ENCODE assay signal across 19 cellular contexts in genomic region chr10:20313665-20314064, GRCh38.
"Had no signal": no experiment of that assay in that cellular context is flagged by ENCODE, and none has a peak within 500 bp of the region (broad histone marks: within the 10 kb centered on the region; RNA-seq: fewer than 3 reads in every experiment).

No MANE protein-coding gene starts in this region.

- H3K9me3 ChIP-seq: prostate gland, right atrium auricular region, thyroid gland, vagina had no signal

- H3K4me3 ChIP-seq: lung, mucosa of descending colon, neural progenitor cell, prostate gland, right atrium auricular region, sigmoid colon, thyroid gland, vagina had no signal

- H3K36me3 ChIP-seq: neural progenitor cell, prostate gland, right atrium auricular region, sigmoid colon, thyroid gland, vagina had no signal

- H3K27ac ChIP-seq: neural progenitor cell, prostate gland, right atrium auricular region, sigmoid colon, thyroid gland, vagina had no signal

- H3K27me3 ChIP-seq: neural progenitor cell, right atrium auricular region, sigmoid colon, thyroid gland, vagina had no signal

- ATAC-seq: mucosa of descending colon; stimulated activated naive B cell treated with anti-CD40 and anti-IgM and Interleukin-4, amounts not matched to agents 10 μg/mL and 1 μg/mL and 100 μg/mL, for 72 hours; stimulated activated naive CD8-positive, alpha-beta T cell treated with anti-CD3 and anti-CD28 coated beads, Interleukin-15, amount 100 ng/mL, for 72 hours had no signal

- DNase-seq: cortex of kidney; effector CD4-positive, alpha-beta T cell; foreskin melanocyte; glutamatergic neuron; hypothalamus; immature natural killer cell; mucosa of descending colon; naive B cell; sigmoid colon; stimulated activated CD4-positive, alpha-beta T cell treated with anti-CD3 and anti-CD28 coated beads, Interleukin-4, amount 100 ng/mL, for 4 hours; stimulated activated naive B cell treated with anti-CD40 and anti-IgM and Interleukin-4, amounts not matched to agents 10 μg/mL and 1 μg/mL and 100 μg/mL, for 72 hours; stimulated activated naive CD8-positive, alpha-beta T cell treated with anti-CD3 and anti-CD28 coated beads, Interleukin-15, amount 100 ng/mL, for 72 hours; thyroid gland; trophoblast cell had no signal

- H3K4me1 ChIP-seq: neural progenitor cell, prostate gland, right atrium auricular region, sigmoid colon, thyroid gland, vagina had no signal
